In the genomic region with DNA sequence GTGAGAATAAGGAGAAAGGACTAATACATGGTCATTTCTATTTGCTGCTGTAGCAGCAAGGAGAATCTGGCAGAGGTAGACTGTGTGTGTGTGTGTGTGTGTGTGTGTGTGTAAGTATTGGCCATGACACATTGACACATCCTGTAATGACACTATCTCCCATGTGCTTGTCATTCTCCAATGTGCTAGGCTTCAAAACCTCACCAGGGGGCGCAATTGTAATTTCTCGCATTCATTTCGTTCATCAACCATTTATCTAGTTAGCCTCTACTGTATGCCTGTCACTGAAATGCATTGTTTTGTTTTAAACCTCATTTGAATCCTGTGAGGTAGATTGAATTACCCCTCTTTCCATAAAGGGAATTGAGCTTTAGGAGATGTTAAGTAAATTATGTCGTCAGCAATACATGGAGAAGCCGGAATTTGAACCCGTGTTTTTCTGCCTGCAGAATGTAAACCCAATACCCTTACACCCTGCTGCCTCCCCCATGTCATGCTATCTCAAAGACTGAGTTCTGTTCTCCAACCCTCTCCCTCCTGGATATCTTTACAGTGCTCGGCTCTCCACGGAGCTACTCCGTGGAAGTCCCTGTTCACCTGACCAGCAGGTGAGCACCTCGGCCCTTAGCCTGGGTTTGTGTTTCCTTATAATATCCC, we compare ENCODE assay signal across 8 cellular contexts.
DNase-seq lines count a peak whose midpoint lies in the region; ATAC-seq and TF ChIP-seq lines count a peak whose summit lies in the region.

No MANE protein-coding gene starts in this region.

- no peaks in the 10 kb centered on the region for H3K9me3 Mint-ChIP-seq in activated naive CD8-positive, alpha-beta T cell treated with anti-CD3 and anti-CD28 coated beads, Interleukin-2, amount 50 U/mL, for 24 hours

- peaks cover 7% of the 10 kb centered on the region for H3K4me1 ChIP-seq in KMS-11 (ENCODE audit: low read depth, poor library complexity, severe bottlenecking)

- H3K27me3 ChIP-seq in BJ (ENCODE audit: control insufficient read depth, insufficient read depth, low read length) (no peaks in the 10 kb centered on the region), KMS-11 (ENCODE audit: insufficient read depth, low read depth) (no peaks in the 10 kb centered on the region)

- H3K4me3 ChIP-seq in BJ (ENCODE audit: low read depth, low read length) (no peak overlapping the region), KMS-11 (IDR thresholded peaks at IDR 0.05; ENCODE audit: insufficient read depth, low read depth, low read length) (no peak overlapping the region)

- TF ChIP-seq CTCF in BJ (IDR thresholded peaks at IDR 0.05; ENCODE audit: insufficient read depth, low read depth, low read length) (peak; percentile 76), KMS-11 (conservative IDR thresholded peaks at IDR 0.05; ENCODE audit: low read depth, low read length) (peak; percentile 99)

- H3K27me3 Mint-ChIP-seq in activated naive CD8-positive, alpha-beta T cell treated with anti-CD3 and anti-CD28 coated beads, Interleukin-2, amount 50 U/mL, for 24 hours = peaks cover 18% of the 10 kb centered on the region

- no peaks in the 10 kb centered on the region for H3K4me1 Mint-ChIP-seq in activated naive CD8-positive, alpha-beta T cell treated with anti-CD3 and anti-CD28 coated beads, Interleukin-2, amount 50 U/mL, for 24 hours

- H3K4me3 Mint-ChIP-seq in activated naive CD8-positive, alpha-beta T cell treated with anti-CD3 and anti-CD28 coated beads, Interleukin-2, amount 50 U/mL, for 24 hours = no peak overlapping the region

- no peak overlapping the region for H2AFZ ChIP-seq in KMS-11 (ENCODE audit: low read depth)

- H3K27ac Mint-ChIP-seq in activated naive CD8-positive, alpha-beta T cell treated with anti-CD3 and anti-CD28 coated beads, Interleukin-2, amount 50 U/mL, for 24 hours = no peak overlapping the region

- POLR2A ChIA-PET in BJ (lab: Charles Lee) = no interaction called here

- H4K20me1 ChIP-seq in KMS-11 (ENCODE audit: insufficient read depth) = no peaks in the 10 kb centered on the region

- no peaks in the 10 kb centered on the region for H3K79me2 ChIP-seq in KMS-11 (ENCODE audit: insufficient read depth, low read depth)

- H3K27ac ChIP-seq in KMS-11 = no peak overlapping the region

- DNase-seq in BJ (ENCODE audit: low read depth) (no peak), RKO (ENCODE audit: low spot score) (peak; percentile 78), hepatic stellate cell (ENCODE audit: low spot score) (peak; percentile 45)
- DNase-seq in activated naive CD8-positive, alpha-beta T cell treated with anti-CD3 and anti-CD28 coated beads, Interleukin-2, amount 50 U/mL, for 24 hours = peak; percentile 57
- DNase-seq in stimulated activated CD4-positive, alpha-beta T cell treated with anti-CD3 and anti-CD28 coated beads, Interleukin-12 subunit alpha, Interleukin-12 subunit beta, amount 100 ng/mL, for 4 hours = peak; percentile 25

- H3K36me3 ChIP-seq in BJ (ENCODE audit: control insufficient read depth, insufficient read depth, low read length) (no peaks in the 10 kb centered on the region), KMS-11 (ENCODE audit: insufficient read depth) (no peaks in the 10 kb centered on the region)

- CTCF ChIA-PET in BJ (lab: Yijun Ruan, JAX) = interaction anchor here (0.7 to 9.8 kb wide), 14 partner anchors 10 to 551 kb away, joined by 3 to 103 read pairs (median 4); no protein-coding TSS in a partner anchor

- ATAC-seq in GM18907 (IDR thresholded peaks at IDR 0.05; ENCODE audit: unreplicated experiment) = peak; percentile 37
- ATAC-seq in activated naive CD8-positive, alpha-beta T cell treated with anti-CD3 and anti-CD28 coated beads, Interleukin-2, amount 50 U/mL, for 24 hours = peak; percentile 31
- no peak for ATAC-seq in HG02970 (IDR thresholded peaks at IDR 0.05; ENCODE audit: low FRiP score, unreplicated experiment)

- no peaks in the 10 kb centered on the region for H3K36me3 Mint-ChIP-seq in activated naive CD8-positive, alpha-beta T cell treated with anti-CD3 and anti-CD28 coated beads, Interleukin-2, amount 50 U/mL, for 24 hours (ENCODE audit: low read depth)

- H3K4me2 ChIP-seq in KMS-11 = no peak overlapping the region

- H3K9ac ChIP-seq in KMS-11 = no peak overlapping the region
